In the genomic region with DNA sequence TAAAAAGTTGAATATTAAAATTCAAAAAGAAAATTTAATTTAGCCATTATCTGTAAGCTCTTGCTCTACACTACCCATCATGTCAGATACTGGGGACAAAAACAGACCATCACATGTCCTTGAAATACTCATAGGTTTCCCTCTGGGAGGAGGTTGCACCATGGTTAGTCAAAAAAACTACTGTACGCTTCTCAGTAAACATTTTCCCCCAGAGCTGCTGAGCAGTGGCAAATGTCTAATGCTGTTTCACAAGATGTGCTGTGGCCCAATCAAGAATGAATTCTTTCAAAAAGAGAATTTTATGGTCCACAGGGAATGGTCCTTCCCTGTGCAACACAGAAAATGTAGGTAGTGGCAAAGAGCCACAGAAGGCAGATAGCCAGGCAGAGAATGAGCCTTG, we compare ENCODE assay signal across 17 cellular contexts. TPM values are rescaled to one million over a fixed set of nuclear protein-coding genes. Genes with fewer than 3 reads are reported as not detected.
A peak's percentile ranks its signal among the peaks of the same experiment; 100 is the strongest.
DNase-seq lines count a peak whose midpoint lies in the region; ATAC-seq lines count a peak whose summit lies in the region.
"Had no signal": no experiment of that assay in that cellular context is flagged by ENCODE, and none has a peak within 500 bp of the region (broad histone marks: within the 10 kb centered on the region; RNA-seq: fewer than 3 reads in every experiment).

No MANE protein-coding gene starts in this region.

- no peaks in the 10 kb centered on the region for H3K27me3 Mint-ChIP-seq in IgD-negative memory B cell
- H3K27me3 Mint-ChIP-seq: CD4-positive, alpha-beta memory T cell had no signal

- H3K9ac ChIP-seq in adipocyte (ENCODE audit: low read length), result no peak overlapping the region

- H3K36me3 Mint-ChIP-seq in IgD-negative memory B cell, result peaks cover 9% of the 10 kb centered on the region

- H3K4me3 Mint-ChIP-seq in IgD-negative memory B cell, result peak overlapping the region in 1 of 4 donors; percentile 26
- H3K4me3 Mint-ChIP-seq: CD4-positive, alpha-beta memory T cell had no signal

- peaks cover 61% of the 10 kb centered on the region for H3K4me1 ChIP-seq in adipocyte (ENCODE audit: control insufficient read depth, insufficient read depth, low read length)
- H3K4me1 ChIP-seq: BE2C had no signal

- H3K9me3 ChIP-seq in adipocyte (ENCODE audit: control insufficient read depth, low read length), result no peaks in the 10 kb centered on the region
- H3K9me3 ChIP-seq: BE2C, HAP-1 had no signal

- peak overlapping the region; percentile 12 for H3K4me3 ChIP-seq in adipocyte (ENCODE audit: low read length)
- H3K4me3 ChIP-seq: HAP-1 had no signal

- peaks cover 30% of the 10 kb centered on the region for H3K36me3 ChIP-seq in adipocyte (ENCODE audit: control insufficient read depth, insufficient read depth, low read length, severe bottlenecking)
- H3K36me3 ChIP-seq: BE2C had no signal

- H3K9me3 Mint-ChIP-seq in IgD-negative memory B cell, result peaks cover 0 to 6% (median 3%) of the 10 kb centered on the region in 3 donors

- H3K27me3 ChIP-seq in adipocyte (replicated peaks; ENCODE audit: control insufficient read depth, insufficient read depth, low read length), result no peaks in the 10 kb centered on the region

- peak overlapping the region in 2 of 3 donors; percentile 18 to 50 for H3K27ac Mint-ChIP-seq in IgD-negative memory B cell

- H3K4me1 Mint-ChIP-seq in IgD-negative memory B cell, result peaks cover 20 to 43% (median 29%) of the 10 kb centered on the region in 3 donors

- intact Hi-C loops in sciatic nerve (cut with DNase I), result no loop called here

- DNase-seq in adipocyte (ENCODE audit: low read depth) (no peak), fibroblast of peridontal ligament (ENCODE audit: extremely low read depth) (peak; percentile 26), sciatic nerve (ENCODE audit: low spot score) (no peak), hippocampal formation (lab: John Stamatoyannopoulos, UW) (no peak), mucosa of gallbladder (ENCODE audit: low spot score) (no peak)
- DNase-seq: BE2C; CD4-positive, alpha-beta memory T cell; DMS153; DMS79 treated with DMSO at 0.1 percent for 48 hours; EL; IMR-90 had no signal

- ATAC-seq in sciatic nerve (peak; percentile 42), HG02973 (IDR thresholded peaks at IDR 0.05; ENCODE audit: unreplicated experiment) (no peak), HG03354 (IDR thresholded peaks at IDR 0.05; ENCODE audit: poor library complexity, severe bottlenecking, unreplicated experiment) (no peak)

RNA-seq across cellular contexts. Expression of a gene that starts 6.1 kb away (rescaled TPM):
- 24.9 TPM for polyA plus RNA-seq in IgD-negative memory B cell
- 25.8 TPM for total RNA-seq in sciatic nerve
- total RNA-seq in mucosa of gallbladder, result 33.5 TPM

RNA-seq across cellular contexts. Expression of a gene that starts 49.8 kb away (rescaled TPM):
- polyA plus RNA-seq in IgD-negative memory B cell, result 0.38 TPM
- total RNA-seq in sciatic nerve, result 0.18 TPM
- total RNA-seq in mucosa of gallbladder, result not detected
- total RNA-seq: H1, HT-29, IMR-90 had no signal
- polyA plus RNA-seq: CD4-positive, alpha-beta memory T cell; H1; IMR-90 had no signal
